In the genomic region with DNA sequence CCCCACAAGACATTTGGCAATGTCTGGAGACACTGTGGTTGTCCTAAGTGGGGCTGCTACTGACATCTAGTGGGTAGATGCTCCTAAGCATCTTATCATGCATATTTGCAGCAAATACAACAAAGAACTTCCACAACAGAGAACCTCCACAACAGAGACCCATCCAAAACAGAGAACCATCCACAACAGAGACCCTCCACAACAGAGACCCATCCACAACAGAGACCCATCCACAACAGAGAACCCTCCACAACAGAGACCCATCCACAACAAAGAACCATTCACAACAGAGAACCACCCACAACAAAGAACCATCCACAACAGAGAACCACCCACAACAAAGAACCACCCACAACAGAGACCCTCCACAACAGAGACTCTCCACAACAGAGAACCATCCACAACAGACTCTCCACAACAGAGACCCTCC, we compare ENCODE assay signal across 9 cellular contexts. TPM values are rescaled to one million over a fixed set of nuclear protein-coding genes. Genes with fewer than 3 reads are reported as not detected.
DNase-seq lines count a peak whose midpoint lies in the region; ATAC-seq, FAIRE-seq and TF ChIP-seq lines count a peak whose summit lies in the region.
"Had no signal": no experiment of that assay in that cellular context is flagged by ENCODE, and none has a peak within 500 bp of the region (broad histone marks: within the 10 kb centered on the region; RNA-seq: fewer than 3 reads in every experiment).

No MANE protein-coding gene starts in this region.

- H2BK5ac ChIP-seq in H9 (ENCODE audit: insufficient read length, low read length): no peak overlapping the region
- no peak overlapping the region for H2BK5ac ChIP-seq in neuronal stem cell (ENCODE audit: low read length)

- H3K79me2 ChIP-seq in H9 (ENCODE audit: insufficient read depth, low read length): no peaks in the 10 kb centered on the region

- no peak overlapping the region for H3K56ac ChIP-seq in H9 (ENCODE audit: insufficient read length, low read depth, low read length)

- H2BK12ac ChIP-seq in H9 (ENCODE audit: insufficient read length, low read depth, low read length): no peak overlapping the region
- no peak overlapping the region for H2BK12ac ChIP-seq in neuronal stem cell (ENCODE audit: low read length)

- H3K36me3 ChIP-seq in esophagus muscularis mucosa: peaks cover 56 to 97% (median 86%) of the 10 kb centered on the region in 4 donors
- H3K36me3 ChIP-seq in neuronal stem cell (replicated peaks in 1 of 2; ENCODE audit: control insufficient read depth in 2 of 2, insufficient read depth in 2 of 2, low read length in 2 of 2): peaks cover 9 to 68% of the 10 kb centered on the region in 2 donors
- peaks cover 57 to 96% (median 93%) of the 10 kb centered on the region in 4 donors for H3K36me3 ChIP-seq in stomach
- peaks cover 0 to 95% of the 10 kb centered on the region in 2 donors for H3K36me3 ChIP-seq in gastroesophageal sphincter

- ATAC-seq in GM18511 (IDR thresholded peaks at IDR 0.05; ENCODE audit: unreplicated experiment) (no peak), gastroesophageal sphincter (no peak)

- no peaks in the 10 kb centered on the region for H3K27me3 Mint-ChIP-seq in H9 (ENCODE audit: low read depth)

- H2BK120ac ChIP-seq in H9 (ENCODE audit: low read depth, low read length, poor library complexity, severe bottlenecking) (no peak overlapping the region), neuronal stem cell (ENCODE audit: low read depth, low read length) (no peak overlapping the region)

- intact Hi-C loops in esophagus muscularis mucosa (cut with DNase I) (no loop called here), stomach (cut with DNase I; ENCODE audit: low total_unique reads) (no loop called here)

- H4K91ac ChIP-seq in H9 (ENCODE audit: insufficient read length, low read depth, low read length) (no peak overlapping the region), neuronal stem cell (ENCODE audit: low read depth, low read length, poor library complexity) (no peak overlapping the region)

- no peak overlapping the region for H3K4me3 Mint-ChIP-seq in H9

- H2AK5ac ChIP-seq in H9 (ENCODE audit: insufficient read length, low read length) (no peak overlapping the region), neuronal stem cell (ENCODE audit: low read depth, low read length) (no peak overlapping the region)

- H3K14ac ChIP-seq in H9 (ENCODE audit: insufficient read depth, low read length) (no peak overlapping the region), neuronal stem cell (ENCODE audit: low read length) (no peak overlapping the region)

- H3K4me3 ChIP-seq in esophagus muscularis mucosa (no peak overlapping the region), neuronal stem cell (ENCODE audit: low read length in 2 of 2) (no peak overlapping the region), stomach (no peak overlapping the region), gastroesophageal sphincter (no peak overlapping the region)

- H3K23ac ChIP-seq in H9 (ENCODE audit: insufficient read length, low read depth, low read length): no peak overlapping the region
- H3K23ac ChIP-seq in neuronal stem cell (ENCODE audit: low read depth, low read length, poor library complexity): no peak overlapping the region

- peak overlapping the region in 1 of 3 experiments; percentile 74; a peak in 2 of 7 replicates for H3K27ac Mint-ChIP-seq in H9

- TF ChIP-seq EP300 in esophagus muscularis mucosa (IDR thresholded peaks at IDR 0.05): no peak
- TF ChIP-seq EP300 in stomach (IDR thresholded peaks at IDR 0.05): no peak
- TF ChIP-seq EP300 in gastroesophageal sphincter (IDR thresholded peaks at IDR 0.05): no peak

- DNase-seq in D721Med (ENCODE audit: insufficient read length, low spot score): no peak
- DNase-seq in H9: peak; percentile 60
- peak; percentile 22 for DNase-seq in UCSD-AML1 (lab: John Stamatoyannopoulos, UW; ENCODE audit: unreplicated experiment)
- DNase-seq in esophagus muscularis mucosa (ENCODE audit: extremely low spot score): no peak
- no peak for DNase-seq in neuronal stem cell (ENCODE audit: low spot score)
- DNase-seq in stomach: no peak

- no peaks in the 10 kb centered on the region; a peak in 1 of 5 replicates for H3K9me3 Mint-ChIP-seq in H9

- no peaks in the 10 kb centered on the region for H4K20me1 ChIP-seq in H9 (ENCODE audit: control insufficient read depth, insufficient read depth, insufficient read length)

- TF ChIP-seq CTCF in D721Med (IDR thresholded peaks at IDR 0.05; ENCODE audit: insufficient read depth, missing control alignments): peak; percentile 49
- peak; percentile 67 for TF ChIP-seq CTCF in H9 (conservative IDR thresholded peaks at IDR 0.05)
- peak in 2 of 3 experiments; percentile 19 to 37 for TF ChIP-seq CTCF in esophagus muscularis mucosa (IDR thresholded peaks at IDR 0.05)
- peak in 1 of 7 experiments; percentile 6 for TF ChIP-seq CTCF in stomach (IDR thresholded peaks at IDR 0.05)
- peak in 1 of 4 experiments; percentile 36 for TF ChIP-seq CTCF in gastroesophageal sphincter (IDR thresholded peaks at IDR 0.05)

- H3K4me1 ChIP-seq in H9 (ENCODE audit: insufficient read depth, low read length) (no peaks in the 10 kb centered on the region), esophagus muscularis mucosa (peaks cover 0 to 5% (median 0%) of the 10 kb centered on the region in 4 donors), neuronal stem cell (ENCODE audit: control insufficient read depth in 2 of 2, insufficient read depth in 1 of 2, low read depth in 1 of 2, low read length in 2 of 2) (no peaks in the 10 kb centered on the region), stomach (no peaks in the 10 kb centered on the region), gastroesophageal sphincter (no peaks in the 10 kb centered on the region)

- H3K4ac ChIP-seq in H9 (ENCODE audit: low read depth, low read length) (no peak overlapping the region), neuronal stem cell (ENCODE audit: low read length) (no peak overlapping the region)

- H3K79me1 ChIP-seq in H9 (ENCODE audit: insufficient read depth, low read depth, low read length, poor library complexity, severe bottlenecking) (no peaks in the 10 kb centered on the region), neuronal stem cell (ENCODE audit: low read depth, low read length) (no peaks in the 10 kb centered on the region)

- H3K4me1 Mint-ChIP-seq in H9: peaks cover 2 to 13% of the 10 kb centered on the region in 2 experiments

- H3K4me2 ChIP-seq in H9 (ENCODE audit: insufficient read depth, insufficient read length, low read length) (no peak overlapping the region), neuronal stem cell (ENCODE audit: insufficient read depth, low read length, poor library complexity, severe bottlenecking) (no peak overlapping the region)

- no peak overlapping the region for H4K5ac ChIP-seq in H9 (ENCODE audit: insufficient read length, low read depth, low read length)

- no peaks in the 10 kb centered on the region for H3K9me3 ChIP-seq in H9 (ENCODE audit: control insufficient read depth, low read depth, low read length)
- H3K9me3 ChIP-seq in esophagus muscularis mucosa: no peaks in the 10 kb centered on the region
- H3K9me3 ChIP-seq in neuronal stem cell (replicated peaks in 1 of 2; ENCODE audit: control insufficient read depth in 2 of 2, insufficient read depth in 1 of 2, low read depth in 1 of 2, low read length in 2 of 2): no peaks in the 10 kb centered on the region
- H3K9me3 ChIP-seq in stomach: no peaks in the 10 kb centered on the region
- no peaks in the 10 kb centered on the region for H3K9me3 ChIP-seq in gastroesophageal sphincter

- H3K9ac ChIP-seq in H9 (ENCODE audit: extremely low read depth, insufficient read length, low read length): no peak overlapping the region
- H3K9ac ChIP-seq in neuronal stem cell (ENCODE audit: low read depth, low read length, poor library complexity): no peak overlapping the region

- no peaks in the 10 kb centered on the region for H3K23me2 ChIP-seq in H9 (ENCODE audit: insufficient read length, low read depth, low read length, poor library complexity, severe bottlenecking)

- FAIRE-seq in D721Med (lab: Jason Lieb, UNC): no peak

- H3K27ac ChIP-seq in H9 (ENCODE audit: insufficient read length, low read depth, low read length) (no peak overlapping the region), esophagus muscularis mucosa (replicated peaks in 1 of 4) (no peak overlapping the region), neuronal stem cell (replicated peaks; ENCODE audit: low read length) (no peak overlapping the region), stomach (no peak overlapping the region), gastroesophageal sphincter (no peak overlapping the region)

- H2BK15ac ChIP-seq in H9 (ENCODE audit: low read depth, low read length) (no peak overlapping the region), neuronal stem cell (ENCODE audit: low read length) (no peak overlapping the region)

- H3K27me3 ChIP-seq in H9 (ENCODE audit: insufficient read depth, low read length) (no peaks in the 10 kb centered on the region), esophagus muscularis mucosa (no peaks in the 10 kb centered on the region), neuronal stem cell (ENCODE audit: control insufficient read depth in 3 of 3, insufficient read depth in 3 of 3, low read depth in 1 of 3, low read length in 3 of 3) (no peaks in the 10 kb centered on the region), stomach (no peaks in the 10 kb centered on the region), gastroesophageal sphincter (no peaks in the 10 kb centered on the region)

- TF ChIP-seq POLR2A in esophagus muscularis mucosa (IDR thresholded peaks at IDR 0.05; ENCODE audit: low read depth): no peak
- TF ChIP-seq POLR2A in stomach (IDR thresholded peaks at IDR 0.05): no peak
- TF ChIP-seq POLR2A in gastroesophageal sphincter (IDR thresholded peaks at IDR 0.05): no peak

- H4K8ac ChIP-seq in H9 (replicated peaks; ENCODE audit: insufficient read length, low read depth, low read length) (no peak overlapping the region), neuronal stem cell (ENCODE audit: low read depth, low read length) (no peak overlapping the region)

- H3K18ac ChIP-seq in H9 (ENCODE audit: insufficient read length, low read depth, low read length) (no peak overlapping the region), neuronal stem cell (ENCODE audit: low read length) (no peak overlapping the region)

- H3K36me3 Mint-ChIP-seq in H9 (ENCODE audit: insufficient read depth in 1 of 3, low read depth in 3 of 3): peaks cover 4 to 16% (median 14%) of the 10 kb centered on the region in 3 experiments

- no peak overlapping the region for H2BK20ac ChIP-seq in H9 (ENCODE audit: low read depth, low read length, poor library complexity, severe bottlenecking)

- no peak overlapping the region for H3T11ph ChIP-seq in H9 (ENCODE audit: low read length)

- no peak overlapping the region for H2AFZ ChIP-seq in H9 (ENCODE audit: low read length)
- H2AFZ ChIP-seq in neuronal stem cell (ENCODE audit: low read length): peak overlapping the region; percentile 78

RNA-seq across cellular contexts. Expression of gene ARPC5L, which starts 32.8 kb away (rescaled TPM):
- total RNA-seq in H9 (2021) (67.7 and 68.9 TPM in 2 replicates), esophagus muscularis mucosa (10 to 100 TPM; 23.3 to 28.2 (median 26.7) TPM), stomach (10 to 100 TPM in 4 of 5 donors, not detected in 1; 20.4 to 71.0 (median 29.3) TPM), gastroesophageal sphincter (10 to 100 TPM; 19.9 to 27.6 (median 20.3) TPM)
- polyA plus RNA-seq in neuronal stem cell (2013, experiment 1 of 2): 31.9 TPM
- 31.7 TPM for polyA plus RNA-seq in neuronal stem cell (2013, experiment 2 of 2)
- 10 to 100 TPM; 43.6 to 55.3 (median 49.6) TPM for polyA plus RNA-seq in stomach

RNA-seq across cellular contexts. Expression of gene RPL35, which starts 33.0 kb away (rescaled TPM):
- total RNA-seq in H9 (2021): 1,840 and 1,901 TPM in 2 replicates
- total RNA-seq in esophagus muscularis mucosa: 1,000 to 10,000 TPM; 1,125 to 3,077 (median 1,901) TPM
- 6,578 TPM for polyA plus RNA-seq in neuronal stem cell (2013, experiment 1 of 2)
- polyA plus RNA-seq in neuronal stem cell (2013, experiment 2 of 2): 6,505 TPM
- 1,000 to 10,000 TPM in 4 of 5 donors, 100 to 1,000 TPM in 1; 941 to 2,249 (median 1,140) TPM for total RNA-seq in stomach
- polyA plus RNA-seq in stomach: 1,000 to 10,000 TPM; 5,221 to 6,131 (median 5,285) TPM
- 1,000 to 10,000 TPM; 1,026 to 2,785 (median 2,065) TPM for total RNA-seq in gastroesophageal sphincter

RNA-seq across cellular contexts. Expression of gene WDR38, which starts 41.5 kb away (rescaled TPM):
- total RNA-seq in H9 (2021) (not detected in 2 replicates), esophagus muscularis mucosa (under 1 TPM in 1 of 4 donors, not detected in 3; 0.32 TPM), stomach (not detected), gastroesophageal sphincter (not detected)
- polyA plus RNA-seq in neuronal stem cell (2013, experiment 1 of 2): not detected
- polyA plus RNA-seq in neuronal stem cell (2013, experiment 2 of 2): not detected
- not detected for polyA plus RNA-seq in stomach
- total RNA-seq: activated CD8-positive, alpha-beta memory T cell treated with anti-CD3 and anti-CD28 coated beads for 36 hours had no signal

RNA-seq across cellular contexts. Expression of gene GOLGA1, which starts 46.1 kb away (rescaled TPM):
- total RNA-seq in H9 (2021) (7.6 TPM in 2 replicates), esophagus muscularis mucosa (10 to 100 TPM; 22.5 to 26.5 (median 24.7) TPM), stomach (10 to 100 TPM; 16.2 to 88.4 (median 20.4) TPM), gastroesophageal sphincter (10 to 100 TPM; 21.3 to 42.5 (median 31.9) TPM)
- 7.7 TPM for polyA plus RNA-seq in neuronal stem cell (2013, experiment 1 of 2)
- 7.6 TPM for polyA plus RNA-seq in neuronal stem cell (2013, experiment 2 of 2)
- 1 to 10 TPM; 4.1 to 6.4 (median 5.0) TPM for polyA plus RNA-seq in stomach

Comparison
In these comparisons a context has a peak if more than half of its experiments do, and no peak if none do; other contexts are left out.
1. DNase-seq: peak in H9 (single experiment) and UCSD-AML1 (single experiment); none in D721Med (single experiment), esophagus muscularis mucosa (single experiment), neuronal stem cell (single experiment) and stomach (single experiment).